ENCODE assay signal across 8 cellular contexts in genomic region chr1:31703431-31704260, GRCh38. TPM values are rescaled to one million over a fixed set of nuclear protein-coding genes. Genes with fewer than 3 reads are reported as not detected.
DNase-seq lines count a peak whose midpoint lies in the region; ATAC-seq and FAIRE-seq lines count a peak whose summit lies in the region.

Gene COL16A1 (minus strand): TSS chr1:31704017. CDS start chr1:31702193, 1,824 bp downstream.

- peak within 1 kb of the TSS; percentile 74 for H3K4me3 Mint-ChIP-seq in natural killer cell treated with Interleukin-12 subunit alpha and Interleukin-12 subunit beta and Interleukin-15 and Interleukin-18, amount 100 ng/mL, for 72 hours

- DNase-seq in ELR (ENCODE audit: low read depth) (peak; percentile 53), SJSA1 (ENCODE audit: low read depth in 1 of 2, low spot score in 2 of 2) (peak; percentile 72 to 83), frontal cortex (ENCODE audit: low spot score in 2 of 2) (peak; percentile 63 to 68), cerebellar nuclear complex (lab: John Stamatoyannopoulos, UW) (no peak), NCI-H510A (lab: John Stamatoyannopoulos, UW) (no peak)
- DNase-seq in natural killer cell treated with Interleukin-12 subunit alpha and Interleukin-12 subunit beta and Interleukin-15 and Interleukin-18, amount 100 ng/mL, for 72 hours (ENCODE audit: low spot score), result no peak

- H3K27me3 Mint-ChIP-seq in natural killer cell treated with Interleukin-12 subunit alpha and Interleukin-12 subunit beta and Interleukin-15 and Interleukin-18, amount 100 ng/mL, for 72 hours, result peaks cover under 1 to 3% of the 10 kb centered on the region in 2 donors

- peak within 1 kb of the TSS; percentile 44 to 68 for H3K27ac Mint-ChIP-seq in natural killer cell treated with Interleukin-12 subunit alpha and Interleukin-12 subunit beta and Interleukin-15 and Interleukin-18, amount 100 ng/mL, for 72 hours

- peaks cover 43% of the 10 kb centered on the region for H3K36me3 ChIP-seq in SJSA1

- H3K27ac ChIP-seq in SJSA1, result peak within 1 kb of the TSS; percentile 90

- H3K4me3 ChIP-seq in SJSA1, result peak within 1 kb of the TSS; percentile 55

- H3K4me1 ChIP-seq in SJSA1 (replicated peaks), result peaks cover 97% of the 10 kb centered on the region

- H3K9me3 ChIP-seq in SJSA1 (replicated peaks), result no peaks in the 10 kb centered on the region

- ATAC-seq in natural killer cell treated with Interleukin-12 subunit alpha and Interleukin-12 subunit beta and Interleukin-15 and Interleukin-18, amount 100 ng/mL, for 72 hours, result no peak
- ATAC-seq in GM18870 (IDR thresholded peaks at IDR 0.05; ENCODE audit: unreplicated experiment) (no peak), GM19455 (IDR thresholded peaks at IDR 0.05; ENCODE audit: unreplicated experiment) (no peak)

- H3K27me3 ChIP-seq in SJSA1 (replicated peaks), result no peaks in the 10 kb centered on the region

- H3K9me3 Mint-ChIP-seq in natural killer cell treated with Interleukin-12 subunit alpha and Interleukin-12 subunit beta and Interleukin-15 and Interleukin-18, amount 100 ng/mL, for 72 hours, result no peaks in the 10 kb centered on the region

- H3K4me1 Mint-ChIP-seq in natural killer cell treated with Interleukin-12 subunit alpha and Interleukin-12 subunit beta and Interleukin-15 and Interleukin-18, amount 100 ng/mL, for 72 hours (ENCODE audit: low read depth in 2 of 2), result peaks cover 63 to 73% of the 10 kb centered on the region in 2 donors

- FAIRE-seq in frontal cortex (lab: Jason Lieb, UNC), result no peak

- no peaks in the 10 kb centered on the region for H3K36me3 Mint-ChIP-seq in natural killer cell treated with Interleukin-12 subunit alpha and Interleukin-12 subunit beta and Interleukin-15 and Interleukin-18, amount 100 ng/mL, for 72 hours

RNA-seq across cellular contexts. Expression of gene COL16A1, which starts in this region (rescaled TPM):
- 365 and 404 TPM in 2 replicates for total RNA-seq in SJSA1 (2014; rRNA removed; shearing (Covaris generic))
- total RNA-seq in frontal cortex, result 4.1 TPM
- 1 to 10 TPM in 1 of 2 donors, under 1 TPM in 1; 0.73 to 1.6 TPM for total RNA-seq in natural killer cell treated with Interleukin-12 subunit alpha and Interleukin-12 subunit beta and Interleukin-15 and Interleukin-18, amount 100 ng/mL, for 72 hours

Comparison
In these comparisons a context has a peak if more than half of its experiments do, and no peak if none do; other contexts are left out.
1. RNA of gene COL16A1 (total RNA-seq): 365 to 404 TPM in SJSA1; 4.1 TPM in frontal cortex (single experiment) and 0.73 to 1.6 TPM in natural killer cell treated with Interleukin-12 subunit alpha and Interleukin-12 subunit beta and Interleukin-15 and Interleukin-18, amount 100 ng/mL, for 72 hours; every median in the first group is over 10 times any median in the second.
2. DNase-seq: peak in ELR (single experiment), SJSA1 (2 of 2) and frontal cortex (2 of 2); none in natural killer cell treated with Interleukin-12 subunit alpha and Interleukin-12 subunit beta and Interleukin-15 and Interleukin-18, amount 100 ng/mL, for 72 hours (single experiment), cerebellar nuclear complex (0 of 2) and NCI-H510A (single experiment).